ENCODE assay signal across 23 cellular contexts in the genomic region with DNA sequence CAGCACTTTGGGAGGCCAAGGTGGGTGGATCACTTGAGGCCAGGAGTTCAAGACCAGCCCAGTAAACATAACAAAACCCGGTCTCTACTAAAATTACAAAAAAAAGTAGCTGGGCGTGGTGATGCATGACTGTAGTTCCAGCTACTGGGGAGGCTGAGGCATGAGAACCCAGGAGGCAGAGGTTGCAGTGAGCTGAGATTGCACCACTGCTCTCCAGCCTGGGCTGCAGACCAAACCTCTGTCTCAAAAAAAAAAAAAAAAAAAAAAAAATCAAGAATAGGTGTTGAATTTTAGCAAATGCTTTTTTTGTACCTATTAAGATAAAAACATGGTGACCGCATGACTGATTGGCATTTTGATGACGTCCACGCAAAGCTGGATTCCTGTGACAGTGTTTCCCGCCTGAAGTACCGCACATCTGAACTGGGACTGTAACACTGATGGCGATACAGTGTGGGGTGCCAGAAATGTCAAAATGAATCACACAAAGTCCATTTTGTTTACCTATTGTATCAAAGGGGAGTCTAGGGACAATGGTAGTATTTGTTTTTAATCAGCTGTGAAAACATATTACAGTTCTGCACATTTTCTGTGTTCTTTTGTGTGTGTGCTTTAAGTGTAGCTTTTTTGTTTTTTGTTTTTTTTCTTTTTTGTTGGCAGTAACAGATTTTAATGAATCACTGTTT. TPM values are rescaled to one million over a fixed set of nuclear protein-coding genes. Genes with fewer than 3 reads are reported as not detected.
A peak's percentile ranks its signal among the peaks of the same experiment; 100 is the strongest.
DNase-seq lines count a peak whose midpoint lies in the region; ATAC-seq, FAIRE-seq and TF ChIP-seq lines count a peak whose summit lies in the region.
"Had no signal": no experiment of that assay in that cellular context is flagged by ENCODE, and none has a peak within 500 bp of the region (broad histone marks: within the 10 kb centered on the region; RNA-seq: fewer than 3 reads in every experiment).

No MANE protein-coding gene starts in this region.

- no peaks in the 10 kb centered on the region for H3K9me3 ChIP-seq in astrocyte (ENCODE audit: insufficient read depth, low read depth, low read length)
- H3K9me3 ChIP-seq in right cardiac atrium (ENCODE audit: control insufficient read depth, low read length), result no peaks in the 10 kb centered on the region
- H3K9me3 ChIP-seq in ovary, result no peaks in the 10 kb centered on the region
- H3K9me3 ChIP-seq: SJCRH30 had no signal

- peak; percentile 21 for DNase-seq in NCI-H69 (lab: John Stamatoyannopoulos, UW)
- DNase-seq in astrocyte (ENCODE audit: low read depth), result peak; percentile 6
- peak; percentile 15 for DNase-seq in foreskin melanocyte
- peak; percentile 16 for DNase-seq in type B pancreatic cell (ENCODE audit: extremely low spot score, unreplicated experiment)
- DNase-seq in right cardiac atrium, result no peak
- no peak for DNase-seq in ovary
- DNase-seq in H7, result no peak
- DNase-seq: ACHN, DMS 273 treated with DMSO at 0.1 percent for 48 hours, GF-D8, Kasumi-1, MM.1S, NCI-H1092, NCI-H146, NCI-H2029 treated with DMSO at 0.1 percent for 48 hours, NCI-H446 treated with DMSO at 0.1 percent for 48 hours, NCI-H82, PC-9, SJCRH30 had no signal

- no peak for FAIRE-seq in astrocyte (lab: Jason Lieb, UNC)
- FAIRE-seq: GM12878 had no signal

- no peaks in the 10 kb centered on the region for H3K27me3 ChIP-seq in astrocyte (ENCODE audit: insufficient read depth, low read length)
- H3K27me3 ChIP-seq in right cardiac atrium (ENCODE audit: control insufficient read depth, insufficient read depth), result no peaks in the 10 kb centered on the region
- H3K27me3 ChIP-seq in ovary, result no peaks in the 10 kb centered on the region
- H3K27me3 ChIP-seq in H7 (ENCODE audit: control insufficient read depth, insufficient read depth, low read length), result no peaks in the 10 kb centered on the region
- H3K27me3 ChIP-seq: SJCRH30 had no signal

- no peak overlapping the region for H3K4me3 Mint-ChIP-seq in astrocyte (ENCODE audit: unreplicated experiment)
- H3K4me3 Mint-ChIP-seq in type B pancreatic cell, result no peak overlapping the region
- H3K4me3 Mint-ChIP-seq: GM23338 had no signal

- no peak for TF ChIP-seq EP300 in ovary (IDR thresholded peaks at IDR 0.05)

- H4K20me1 ChIP-seq in astrocyte (ENCODE audit: insufficient read depth, low read length), result no peaks in the 10 kb centered on the region

- no peak overlapping the region for H2AFZ ChIP-seq in astrocyte (ENCODE audit: low read depth, low read length)
- H2AFZ ChIP-seq: GM23338, PC-9 had no signal

- H3K27me3 Mint-ChIP-seq in astrocyte (ENCODE audit: low read depth, unreplicated experiment), result no peaks in the 10 kb centered on the region
- no peaks in the 10 kb centered on the region for H3K27me3 Mint-ChIP-seq in type B pancreatic cell

- H3K4me2 ChIP-seq in astrocyte (ENCODE audit: low read length), result no peak overlapping the region
- H3K4me2 ChIP-seq: GM23338, PC-9 had no signal

- H3K27ac Mint-ChIP-seq in astrocyte (ENCODE audit: unreplicated experiment), result no peak overlapping the region
- H3K27ac Mint-ChIP-seq in type B pancreatic cell, result no peak overlapping the region
- H3K27ac Mint-ChIP-seq: GM23338 had no signal

- H3K4me1 ChIP-seq in astrocyte (ENCODE audit: insufficient read depth, low read length) (no peaks in the 10 kb centered on the region), right cardiac atrium (ENCODE audit: control insufficient read depth, insufficient read depth, low read length) (no peaks in the 10 kb centered on the region), ovary (ENCODE audit: insufficient read depth) (no peaks in the 10 kb centered on the region)
- H3K4me1 ChIP-seq: SJCRH30 had no signal

- 91% methylated on average over 8 of the region's 8 CpGs for WGBS in right cardiac atrium
- 91 to 93% (median 92%) methylated on average over 8 of the region's 8 CpGs for WGBS in ovary, 3 donors

- no peaks in the 10 kb centered on the region for H3K79me2 ChIP-seq in astrocyte (ENCODE audit: insufficient read depth, low read length)

- TF ChIP-seq POLR2A in ovary (IDR thresholded peaks at IDR 0.05), result no peak

- H3K36me3 Mint-ChIP-seq in astrocyte (ENCODE audit: low read depth, unreplicated experiment) (no peaks in the 10 kb centered on the region), type B pancreatic cell (peaks cover 3% of the 10 kb centered on the region)

- H3K36me3 ChIP-seq in astrocyte (ENCODE audit: insufficient read depth, low read length) (no peaks in the 10 kb centered on the region), ovary (no peaks in the 10 kb centered on the region), H7 (replicated peaks; ENCODE audit: control insufficient read depth, insufficient read depth, low read length) (no peaks in the 10 kb centered on the region)
- H3K36me3 ChIP-seq: SJCRH30 had no signal

- TF ChIP-seq CTCF in astrocyte (IDR thresholded peaks at IDR 0.05; ENCODE audit: insufficient read depth, low read depth, low read length), result no peak
- TF ChIP-seq CTCF in type B pancreatic cell (conservative IDR thresholded peaks at IDR 0.05), result no peak
- no peak for TF ChIP-seq CTCF in ovary (IDR thresholded peaks at IDR 0.05)

- intact Hi-C loops in right cardiac atrium (cut with DNase I), result no loop called here
- intact Hi-C loops in ovary (cut with DNase I), result no loop called here

- H3K4me3 ChIP-seq in astrocyte (ENCODE audit: insufficient read depth, low read depth, low read length) (no peak overlapping the region), right cardiac atrium (ENCODE audit: low read length) (no peak overlapping the region), ovary (no peak overlapping the region), H7 (ENCODE audit: insufficient read depth, low read depth, low read length) (no peak overlapping the region)
- H3K4me3 ChIP-seq: GM12878, GM23338, PC-9, SJCRH30 had no signal

- H3K4me1 Mint-ChIP-seq in astrocyte (ENCODE audit: low read depth, unreplicated experiment) (no peaks in the 10 kb centered on the region), type B pancreatic cell (ENCODE audit: unreplicated experiment) (peaks cover 3% of the 10 kb centered on the region)
- H3K4me1 Mint-ChIP-seq: GM23338 had no signal

- ATAC-seq in right cardiac atrium, result no peak
- ATAC-seq: GM12878, GM23338, HCT116 had no signal

- no peaks in the 10 kb centered on the region for H3K9me3 Mint-ChIP-seq in astrocyte (ENCODE audit: unreplicated experiment)
- H3K9me3 Mint-ChIP-seq in type B pancreatic cell, result peaks cover 8% of the 10 kb centered on the region

- no peak overlapping the region for H3K9ac ChIP-seq in astrocyte (ENCODE audit: low read length)

- no peak overlapping the region for H3K27ac ChIP-seq in astrocyte (ENCODE audit: low read depth, low read length)
- no peak overlapping the region for H3K27ac ChIP-seq in right cardiac atrium (ENCODE audit: low read length)
- no peak overlapping the region for H3K27ac ChIP-seq in ovary
- H3K27ac ChIP-seq: C4-2B, PC-9, SJCRH30 had no signal

RNA-seq across cellular contexts. Expression of a gene that starts 23.2 kb away (rescaled TPM):
- total RNA-seq in astrocyte (85.1 and 89.9 TPM in 2 replicates), type B pancreatic cell (ENCODE audit: low replicate concordance) (105 and 114 TPM in 2 replicates), right cardiac atrium (10 to 100 TPM; 36.2 to 51.5 (median 45.2) TPM), ovary (100 to 1,000 TPM in 2 of 7 donors, 10 to 100 TPM in 5; 48.3 to 121 (median 87.8) TPM)
- polyA plus RNA-seq in right cardiac atrium (39.3 TPM), ovary (10 to 100 TPM; 66.2 to 67.4 TPM)
- total RNA-seq in H7 (2014; rRNA removed; shearing (Covaris generic)), result 48.1 and 61.2 TPM in 2 replicates

Comparison
In these comparisons a context has a peak if more than half of its experiments do, and no peak if none do; other contexts are left out.
1. DNase-seq: peak in NCI-H69 (single experiment), astrocyte (single experiment), foreskin melanocyte (single experiment) and type B pancreatic cell (single experiment); none in right cardiac atrium (0 of 3), ovary (0 of 5) and H7 (single experiment).